1 cellular context compared by ENCODE assay signal in genomic region chr4:99947190-99947578, GRCh38.
TF ChIP-seq lines count a peak whose summit lies in the region.

No MANE protein-coding gene starts in this region.

TF ChIP-seq in K562, 482 proteins besides CTCF, POLR2A, EP300 and RAD21:
- TF ChIP-seq ZBTB26 (CRISPR knock-in tag; IDR thresholded peaks at IDR 0.05): 0 out of 2 replicates have a peak, but pooled peaks have one; percentile 2
- TF ChIP-seq ETS2 (tag; IDR thresholded peaks at IDR 0.05; ENCODE audit: borderline replicate concordance, poor library complexity, severe bottlenecking): no peak
- TF ChIP-seq ZNF695 (CRISPR knock-in tag; IDR thresholded peaks at IDR 0.05): no peak
- TF ChIP-seq ZNF77 (CRISPR knock-in tag; IDR thresholded peaks at IDR 0.05): 0 out of 2 replicates have a peak, but pooled peaks have one; percentile 0
- peak; percentile 38; the same call in 1 of the 2 replicates for TF ChIP-seq LCOR (CRISPR knock-in tag; IDR thresholded peaks at IDR 0.05)
- peak; percentile 39; the same call in 1 of the 2 replicates for TF ChIP-seq PML (IDR thresholded peaks at IDR 0.05; ENCODE audit: low read length)
- 0 out of 2 replicates have a peak, but pooled peaks have one; percentile 2 for TF ChIP-seq ZNF696 (CRISPR knock-in tag; conservative IDR thresholded peaks at IDR 0.05)
- TF ChIP-seq SMAD3 (CRISPR knock-in tag; conservative IDR thresholded peaks at IDR 0.05): peak; percentile 72; the same call in 1 of the 2 replicates
- TF ChIP-seq, protein P1, sequence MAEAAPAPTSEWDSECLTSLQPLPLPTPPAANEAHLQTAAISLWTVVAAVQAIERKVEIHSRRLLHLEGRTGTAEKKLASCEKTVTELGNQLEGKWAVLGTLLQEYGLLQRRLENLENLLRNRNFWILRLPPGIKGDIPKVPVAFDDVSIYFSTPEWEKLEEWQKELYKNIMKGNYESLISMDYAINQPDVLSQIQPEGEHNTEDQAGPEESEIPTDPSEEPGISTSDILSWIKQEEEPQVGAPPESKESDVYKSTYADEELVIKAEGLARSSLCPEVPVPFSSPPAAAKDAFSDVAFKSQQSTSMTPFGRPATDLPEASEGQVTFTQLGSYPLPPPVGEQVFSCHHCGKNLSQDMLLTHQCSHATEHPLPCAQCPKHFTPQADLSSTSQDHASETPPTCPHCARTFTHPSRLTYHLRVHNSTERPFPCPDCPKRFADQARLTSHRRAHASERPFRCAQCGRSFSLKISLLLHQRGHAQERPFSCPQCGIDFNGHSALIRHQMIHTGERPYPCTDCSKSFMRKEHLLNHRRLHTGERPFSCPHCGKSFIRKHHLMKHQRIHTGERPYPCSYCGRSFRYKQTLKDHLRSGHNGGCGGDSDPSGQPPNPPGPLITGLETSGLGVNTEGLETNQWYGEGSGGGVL (CRISPR knock-in tag; IDR thresholded peaks at IDR 0.05): no peak
- peak; percentile 43; the same call in 1 of the 2 replicates for TF ChIP-seq FOXM1 (IDR thresholded peaks at IDR 0.05; ENCODE audit: low read depth)
- TF ChIP-seq FOXM1 (CRISPR knock-in tag; IDR thresholded peaks at IDR 0.05; ENCODE audit: low read depth): no peak
- peak; percentile 63; the same call in 1 of the 2 replicates for TF ChIP-seq SUPT5H (IDR thresholded peaks at IDR 0.05)
- peak; percentile 35 for TF ChIP-seq POLR2AphosphoS2 (IDR thresholded peaks at IDR 0.05; ENCODE audit: low read length)
- TF ChIP-seq NR2C1 (IDR thresholded peaks at IDR 0.05): peak; percentile 16; the same call in 1 of the 2 replicates
- TF ChIP-seq NR2C1 (tag; IDR thresholded peaks at IDR 0.05): no peak
- no peak for TF ChIP-seq ZC3H8 (IDR thresholded peaks at IDR 0.05)
- TF ChIP-seq NFATC3 (IDR thresholded peaks at IDR 0.05): 0 out of 2 replicates have a peak, but pooled peaks have one; percentile 5
